ENCODE assay signal across 17 cellular contexts in the genomic region with DNA sequence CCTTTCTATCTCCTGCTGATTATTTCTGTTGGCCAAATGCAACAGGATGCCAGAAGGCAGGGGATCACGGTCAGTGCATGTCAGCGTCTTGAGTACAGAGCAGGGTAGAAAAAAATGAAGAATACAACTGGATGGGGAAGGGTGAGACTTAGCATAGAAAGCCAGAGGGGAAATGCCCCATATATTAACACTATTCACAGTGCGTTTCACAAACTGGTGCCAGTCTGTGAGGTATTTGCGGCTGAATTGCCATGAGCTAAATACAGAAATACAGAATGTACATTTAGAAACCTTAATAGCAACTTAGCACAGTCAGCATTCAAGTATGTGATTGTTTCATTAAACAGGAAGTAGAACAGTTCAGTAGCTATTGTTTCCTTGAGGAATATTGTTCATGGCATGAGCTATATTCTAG. TPM values are rescaled to one million over a fixed set of nuclear protein-coding genes. Genes with fewer than 3 reads are reported as not detected.
A peak's percentile ranks its signal among the peaks of the same experiment; 100 is the strongest.
DNase-seq lines count a peak whose midpoint lies in the region; ATAC-seq and TF ChIP-seq lines count a peak whose summit lies in the region.
"Had no signal": no experiment of that assay in that cellular context is flagged by ENCODE, and none has a peak within 500 bp of the region (broad histone marks: within the 10 kb centered on the region; RNA-seq: fewer than 3 reads in every experiment).

No MANE protein-coding gene starts in this region.

- H3K4me1 Mint-ChIP-seq in stimulated activated effector memory CD8-positive, alpha-beta T cell treated with anti-CD3 and anti-CD28 coated beads, Interleukin-12 subunit alpha, Interleukin-12 subunit beta, amount 100 ng/mL, for 72 hours, result no peaks in the 10 kb centered on the region

- WGBS in mesodermal cell (ENCODE audit: insufficient coverage in 2 of 2), 2 experiments, result 83% methylated on average over 1 of the region's 4 CpGs; no CpG with 5 or more reads in 1 of the 2 experiments

- H3K9me3 ChIP-seq in mesodermal cell (ENCODE audit: control insufficient read depth, low read length) (no peaks in the 10 kb centered on the region), vagina (no peaks in the 10 kb centered on the region)
- H3K9me3 ChIP-seq: BLaER1, ovary had no signal

- intact Hi-C loops in vagina (cut with DNase I), result no loop called here

- DNase-seq in EH (ENCODE audit: low read depth), result peak; percentile 19
- DNase-seq in NCI-H226, result peak; percentile 79
- DNase-seq in dermis microvascular lymphatic vessel endothelial cell (ENCODE audit: low read depth in 2 of 2), result peak; percentile 1 to 75
- no peak for DNase-seq in vagina (ENCODE audit: extremely low spot score in 2 of 2)
- no peak for DNase-seq in NCI-H1417 treated with DMSO at 0.1 percent for 48 hours (lab: John Stamatoyannopoulos, UW)
- no peak for DNase-seq in activated T-cell treated with anti-CD3 and anti-CD28 coated beads, Interleukin-2, amount 50 U/mL, for 48 hours
- DNase-seq in stimulated activated effector memory CD8-positive, alpha-beta T cell treated with anti-CD3 and anti-CD28 coated beads, Interleukin-12 subunit alpha, Interleukin-12 subunit beta, amount 100 ng/mL, for 72 hours (ENCODE audit: low spot score in 2 of 2), result no peak
- DNase-seq: DMS79 treated with DMSO at 0.1 percent for 48 hours; NCI-H1694; NCI-H524 treated with DMSO at 0.1 percent for 48 hours; stimulated activated CD4-positive, alpha-beta T cell treated with anti-CD3 and anti-CD28 coated beads, Interleukin-4, amount 100 ng/mL, for 1 hour; stimulated activated naive CD4-positive, alpha-beta T cell treated with Interleukin-2 at 50 U/mL for 16 hours had no signal

- H3K36me3 ChIP-seq in mesodermal cell (ENCODE audit: control insufficient read depth, insufficient read depth, low read length) (no peaks in the 10 kb centered on the region), vagina (no peaks in the 10 kb centered on the region)
- H3K36me3 ChIP-seq: BLaER1, ovary had no signal

- no peak for ATAC-seq in stimulated activated effector memory CD8-positive, alpha-beta T cell treated with anti-CD3 and anti-CD28 coated beads, Interleukin-12 subunit alpha, Interleukin-12 subunit beta, amount 100 ng/mL, for 72 hours

- no peak overlapping the region for H3K27ac Mint-ChIP-seq in stimulated activated effector memory CD8-positive, alpha-beta T cell treated with anti-CD3 and anti-CD28 coated beads, Interleukin-12 subunit alpha, Interleukin-12 subunit beta, amount 100 ng/mL, for 72 hours
- H3K27ac Mint-ChIP-seq: activated naive CD8-positive, alpha-beta T cell had no signal

- TF ChIP-seq POLR2A in vagina (IDR thresholded peaks at IDR 0.05), result no peak

- no peak overlapping the region for H3K4me3 ChIP-seq in mesodermal cell (ENCODE audit: extremely low read depth, insufficient read depth, low read length, poor library complexity, severe bottlenecking)
- no peak overlapping the region for H3K4me3 ChIP-seq in vagina
- H3K4me3 ChIP-seq: BLaER1, hepatocyte, ovary had no signal

- no peak for TF ChIP-seq CTCF in vagina (IDR thresholded peaks at IDR 0.05)

- H3K27me3 ChIP-seq in vagina, result no peaks in the 10 kb centered on the region
- H3K27me3 ChIP-seq: BLaER1, hepatocyte, ovary had no signal

- H3K4me1 ChIP-seq in mesodermal cell (ENCODE audit: control insufficient read depth, insufficient read depth, low read length, poor library complexity, severe bottlenecking), result peaks cover 11% of the 10 kb centered on the region
- no peaks in the 10 kb centered on the region for H3K4me1 ChIP-seq in vagina

- H3K9me3 Mint-ChIP-seq in stimulated activated effector memory CD8-positive, alpha-beta T cell treated with anti-CD3 and anti-CD28 coated beads, Interleukin-12 subunit alpha, Interleukin-12 subunit beta, amount 100 ng/mL, for 72 hours, result no peaks in the 10 kb centered on the region

- H3K27ac ChIP-seq in mesodermal cell (ENCODE audit: low read depth, low read length, severe bottlenecking) (peak overlapping the region; percentile 13), vagina (no peak overlapping the region)
- H3K27ac ChIP-seq: BLaER1, hepatocyte, ovary had no signal

- no peak overlapping the region for H3K4me3 Mint-ChIP-seq in stimulated activated effector memory CD8-positive, alpha-beta T cell treated with anti-CD3 and anti-CD28 coated beads, Interleukin-12 subunit alpha, Interleukin-12 subunit beta, amount 100 ng/mL, for 72 hours
- H3K4me3 Mint-ChIP-seq: activated naive CD8-positive, alpha-beta T cell had no signal

- no peaks in the 10 kb centered on the region for H3K36me3 Mint-ChIP-seq in stimulated activated effector memory CD8-positive, alpha-beta T cell treated with anti-CD3 and anti-CD28 coated beads, Interleukin-12 subunit alpha, Interleukin-12 subunit beta, amount 100 ng/mL, for 72 hours
- H3K36me3 Mint-ChIP-seq: activated naive CD8-positive, alpha-beta T cell had no signal

RNA-seq across cellular contexts. Expression of a gene that starts 31.0 kb away (rescaled TPM):
- total RNA-seq in dermis microvascular lymphatic vessel endothelial cell (not detected in 2 replicates), vagina (18.9 TPM)
- 10.5 TPM for polyA plus RNA-seq in mesodermal cell (2013, experiment 1 of 2)
- polyA plus RNA-seq in mesodermal cell (2013, experiment 2 of 2), result 14.6 TPM

Comparison
In these comparisons a context has a peak if more than half of its experiments do, and no peak if none do; other contexts are left out.
1. DNase-seq: peak in EH (single experiment), NCI-H226 (single experiment) and dermis microvascular lymphatic vessel endothelial cell (2 of 2); none in vagina (0 of 2), NCI-H1417 treated with DMSO at 0.1 percent for 48 hours (single experiment), activated T-cell treated with anti-CD3 and anti-CD28 coated beads, Interleukin-2, amount 50 U/mL, for 48 hours (0 of 2) and stimulated activated effector memory CD8-positive, alpha-beta T cell treated with anti-CD3 and anti-CD28 coated beads, Interleukin-12 subunit alpha, Interleukin-12 subunit beta, amount 100 ng/mL, for 72 hours (0 of 2).
2. RNA of a gene that starts 31.0 kb away (total RNA-seq): 18.9 TPM in vagina (single experiment); not detected in dermis microvascular lymphatic vessel endothelial cell; every median in the first group is over 10 times any median in the second.